Comparison of ENCODE assay signal across 24 cellular contexts in the genomic region with DNA sequence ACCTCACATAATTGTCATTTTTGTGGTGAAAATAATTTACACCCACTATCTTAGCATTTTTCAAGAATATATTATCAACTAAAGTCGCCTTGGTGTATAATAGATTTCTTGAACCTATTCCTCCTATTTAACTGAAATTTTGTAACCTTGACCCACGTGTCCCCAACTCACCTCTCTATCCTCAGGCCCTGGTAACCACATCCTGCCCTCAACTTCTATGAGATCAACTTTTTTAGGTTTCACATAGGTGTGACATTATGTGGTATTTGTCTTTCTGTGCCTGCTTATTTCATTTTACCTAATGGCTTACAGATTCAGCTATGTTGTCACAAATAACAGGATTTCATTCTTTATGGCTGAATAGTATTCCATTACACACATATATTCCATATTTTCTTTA.
A peak's percentile ranks its signal among the peaks of the same experiment; 100 is the strongest.
DNase-seq lines count a peak whose midpoint lies in the region; ATAC-seq, FAIRE-seq and TF ChIP-seq lines count a peak whose summit lies in the region.
"Had no signal": no experiment of that assay in that cellular context is flagged by ENCODE, and none has a peak within 500 bp of the region (broad histone marks: within the 10 kb centered on the region; RNA-seq: fewer than 3 reads in every experiment).

No MANE protein-coding gene starts in this region.

- ATAC-seq in GM18511 (IDR thresholded peaks at IDR 0.05; ENCODE audit: unreplicated experiment): peak; percentile 60
- peak; percentile 73 for ATAC-seq in GM18909 (IDR thresholded peaks at IDR 0.05; ENCODE audit: poor library complexity, unreplicated experiment)
- peak; percentile 64 for ATAC-seq in HG03432 (IDR thresholded peaks at IDR 0.05; ENCODE audit: unreplicated experiment)
- no peak for ATAC-seq in pancreas
- ATAC-seq: HepG2, K562, Panc1 had no signal

- no peaks in the 10 kb centered on the region for H3K4me1 ChIP-seq in pancreas
- H3K4me1 ChIP-seq in tibial artery: no peaks in the 10 kb centered on the region
- H3K4me1 ChIP-seq: BLaER1 had no signal

- H3K36me3 ChIP-seq in pancreas (no peaks in the 10 kb centered on the region), tibial artery (no peaks in the 10 kb centered on the region)
- H3K36me3 ChIP-seq: BLaER1, MG63 had no signal

- H3K4me3 ChIP-seq in pancreas (no peak overlapping the region), tibial artery (no peak overlapping the region)
- H3K4me3 ChIP-seq: BLaER1, K562, MG63 had no signal

- no peak for FAIRE-seq in pancreas (lab: Jason Lieb, UNC)
- FAIRE-seq: GM12892, HepG2, K562 had no signal

- DNase-seq in NCI-H446 treated with DMSO at 0.1 percent for 48 hours (lab: John Stamatoyannopoulos, UW) (no peak), pancreas (no peak), tibial artery (no peak), AG08396 (ENCODE audit: low spot score) (no peak)
- DNase-seq: CD4-positive, alpha-beta T cell; COR-L47; DMS79; H7; MG63; NCI-H1048; NCI-H1417 treated with DMSO at 0.1 percent for 48 hours; NCI-H187 treated with DMSO at 0.1 percent for 48 hours; NCI-H510A; SIG-M5; SK-N-SH had no signal

- intact Hi-C loops in pancreas (cut with DNase I): no loop called here
- intact Hi-C loops in tibial artery (cut with DNase I; ENCODE audit: low total_unique reads): no loop called here

- H3K9me3 ChIP-seq in pancreas (no peaks in the 10 kb centered on the region), tibial artery (no peaks in the 10 kb centered on the region)
- H3K9me3 ChIP-seq: BLaER1, MG63, SK-N-SH had no signal

- no peak for TF ChIP-seq CTCF in pancreas (IDR thresholded peaks at IDR 0.05)
- TF ChIP-seq CTCF in tibial artery (IDR thresholded peaks at IDR 0.05): no peak

- no peaks in the 10 kb centered on the region for H3K27me3 ChIP-seq in pancreas
- no peaks in the 10 kb centered on the region for H3K27me3 ChIP-seq in tibial artery
- H3K27me3 ChIP-seq: BLaER1, MG63 had no signal

- WGBS in pancreas, 2 donors: 43 to 66% methylated on average over 2 of the region's 2 CpGs

- no peak overlapping the region for H3K27ac ChIP-seq in pancreas
- no peak overlapping the region for H3K27ac ChIP-seq in tibial artery
- H3K27ac ChIP-seq: BLaER1, HL-60 had no signal

Comparison
In these comparisons a context has a peak if more than half of its experiments do, and no peak if none do; other contexts are left out.
1. ATAC-seq: peak in GM18511 (single experiment), GM18909 (single experiment) and HG03432 (single experiment); none in pancreas (0 of 4).